Comparison of ENCODE assay signal across 13 cellular contexts in genomic region chr10:29861811-29862505, GRCh38.
DNase-seq lines count a peak whose midpoint lies in the region; ATAC-seq and TF ChIP-seq lines count a peak whose summit lies in the region.
"Had no signal": no experiment of that assay in that cellular context is flagged by ENCODE, and none has a peak within 500 bp of the region (broad histone marks: within the 10 kb centered on the region; RNA-seq: fewer than 3 reads in every experiment).

No MANE protein-coding gene starts in this region.

- H3K27me3 ChIP-seq in DND-41 (ENCODE audit: insufficient read depth, low read length, poor library complexity) (no peaks in the 10 kb centered on the region), SJSA1 (replicated peaks) (no peaks in the 10 kb centered on the region), smooth muscle cell (ENCODE audit: low read depth) (no peaks in the 10 kb centered on the region)
- H3K27me3 ChIP-seq: adrenal gland had no signal

- H4K20me1 ChIP-seq in DND-41 (ENCODE audit: insufficient read depth, low read length): no peaks in the 10 kb centered on the region
- no peaks in the 10 kb centered on the region for H4K20me1 ChIP-seq in smooth muscle cell (ENCODE audit: low read depth)

- TF ChIP-seq POLR2A in lower leg skin (IDR thresholded peaks at IDR 0.05): no peak

- no peak overlapping the region for H2AFZ ChIP-seq in DND-41 (ENCODE audit: low read depth, low read length)
- H2AFZ ChIP-seq in smooth muscle cell (ENCODE audit: low read depth): no peak overlapping the region

- no peak overlapping the region for H3K4me3 ChIP-seq in DND-41 (ENCODE audit: low read depth in 1 of 2, low read length in 2 of 2)
- H3K4me3 ChIP-seq in SJSA1: no peak overlapping the region
- no peak overlapping the region for H3K4me3 ChIP-seq in fibroblast of the aortic adventitia (ENCODE audit: low read depth, low read length)
- no peak overlapping the region for H3K4me3 ChIP-seq in smooth muscle cell
- no peak overlapping the region for H3K4me3 ChIP-seq in coronary artery
- no peak overlapping the region for H3K4me3 ChIP-seq in lower leg skin (ENCODE audit: low read depth, poor library complexity, severe bottlenecking)
- H3K4me3 ChIP-seq: adrenal gland had no signal

- intact Hi-C loops in lower leg skin (cut with DNase I; ENCODE audit: low total_unique reads): no loop called here

- peaks cover 53% of the 10 kb centered on the region for H3K4me1 ChIP-seq in DND-41 (ENCODE audit: insufficient read depth, low read length)
- H3K4me1 ChIP-seq in SJSA1 (replicated peaks): peaks cover 50% of the 10 kb centered on the region
- H3K4me1 ChIP-seq in smooth muscle cell (ENCODE audit: low read depth): peaks cover 24% of the 10 kb centered on the region

- DNase-seq in DND-41 (no peak), SJSA1 (ENCODE audit: low read depth in 1 of 2, low spot score in 2 of 2) (peak in 1 of 2 experiments; percentile 47), fibroblast of the aortic adventitia (ENCODE audit: low read depth) (peak; percentile 96), smooth muscle cell (lab: John Stamatoyannopoulos, UW; ENCODE audit: unreplicated experiment) (no peak), NCI-H2107 (lab: John Stamatoyannopoulos, UW) (no peak), coronary artery (ENCODE audit: low spot score) (no peak), lower leg skin (ENCODE audit: low spot score in 2 of 2) (no peak), inferior parietal cortex (ENCODE audit: extremely low spot score) (no peak)
- DNase-seq: activated CD4-positive, alpha-beta memory T cell treated with anti-CD3 and anti-CD28 coated beads for 36 hours; adrenal gland; immature natural killer cell; NCI-H1930; Right ventricle myocardium superior had no signal

- peak overlapping the region; percentile 93 for H3K27ac ChIP-seq in DND-41 (ENCODE audit: low read length)
- H3K27ac ChIP-seq in SJSA1: peak overlapping the region; percentile 48
- peak overlapping the region; percentile 86 for H3K27ac ChIP-seq in smooth muscle cell (ENCODE audit: low read depth)
- H3K27ac ChIP-seq in coronary artery: no peak overlapping the region
- H3K27ac ChIP-seq: adrenal gland had no signal

- H3K36me3 ChIP-seq in DND-41 (ENCODE audit: insufficient read depth, low read length) (no peaks in the 10 kb centered on the region), SJSA1 (no peaks in the 10 kb centered on the region), smooth muscle cell (ENCODE audit: low read depth) (no peaks in the 10 kb centered on the region)
- H3K36me3 ChIP-seq: adrenal gland had no signal

- no peak for ATAC-seq in DND-41 (ENCODE audit: insufficient read depth, low read depth)

- TF ChIP-seq CTCF in DND-41 (IDR thresholded peaks at IDR 0.05; ENCODE audit: borderline replicate concordance, extremely low read depth, low read length, poor library complexity, severe bottlenecking): no peak
- TF ChIP-seq CTCF in fibroblast of the aortic adventitia (IDR thresholded peaks at IDR 0.05; ENCODE audit: insufficient read depth, low read length): no peak
- TF ChIP-seq CTCF in smooth muscle cell (IDR thresholded peaks at IDR 0.05; ENCODE audit: borderline replicate concordance, insufficient read depth, poor library complexity, severe bottlenecking): no peak
- TF ChIP-seq CTCF in coronary artery (IDR thresholded peaks at IDR 0.05): no peak
- TF ChIP-seq CTCF in lower leg skin (IDR thresholded peaks at IDR 0.05): no peak

- H3K9ac ChIP-seq in DND-41 (ENCODE audit: low read depth, low read length) (peak overlapping the region; percentile 49; the same call in 1 of the 2 replicates), smooth muscle cell (ENCODE audit: low read depth) (no peak overlapping the region)

- peaks cover 28% of the 10 kb centered on the region for H3F3A ChIP-seq in smooth muscle cell (ENCODE audit: low read depth)

- H3K79me2 ChIP-seq in DND-41 (ENCODE audit: insufficient read depth, low read length) (no peaks in the 10 kb centered on the region), smooth muscle cell (ENCODE audit: low read depth) (no peaks in the 10 kb centered on the region)

- H3K9me3 ChIP-seq in DND-41 (ENCODE audit: insufficient read depth, low read length, severe bottlenecking): no peaks in the 10 kb centered on the region
- no peaks in the 10 kb centered on the region for H3K9me3 ChIP-seq in SJSA1 (replicated peaks)
- no peaks in the 10 kb centered on the region for H3K9me3 ChIP-seq in smooth muscle cell (replicated peaks; ENCODE audit: low read depth)
- H3K9me3 ChIP-seq: adrenal gland had no signal

- H3K4me2 ChIP-seq in DND-41 (ENCODE audit: insufficient read depth, low read length) (no peak overlapping the region), smooth muscle cell (no peak overlapping the region)

- WGBS in smooth muscle cell (ENCODE audit: low lambda C conversion rate): 93% methylated on average over 4 of the region's 4 CpGs
- WGBS in lower leg skin, 2 donors: 56 to 59% methylated on average over 4 of the region's 4 CpGs

Comparison
In these comparisons a context has a peak if more than half of its experiments do, and no peak if none do; other contexts are left out.
1. H3K27ac ChIP-seq: peak in DND-41 (single experiment), SJSA1 (single experiment) and smooth muscle cell (single experiment); none in coronary artery (0 of 2).